19 cellular contexts compared by ENCODE assay signal in the genomic region with DNA sequence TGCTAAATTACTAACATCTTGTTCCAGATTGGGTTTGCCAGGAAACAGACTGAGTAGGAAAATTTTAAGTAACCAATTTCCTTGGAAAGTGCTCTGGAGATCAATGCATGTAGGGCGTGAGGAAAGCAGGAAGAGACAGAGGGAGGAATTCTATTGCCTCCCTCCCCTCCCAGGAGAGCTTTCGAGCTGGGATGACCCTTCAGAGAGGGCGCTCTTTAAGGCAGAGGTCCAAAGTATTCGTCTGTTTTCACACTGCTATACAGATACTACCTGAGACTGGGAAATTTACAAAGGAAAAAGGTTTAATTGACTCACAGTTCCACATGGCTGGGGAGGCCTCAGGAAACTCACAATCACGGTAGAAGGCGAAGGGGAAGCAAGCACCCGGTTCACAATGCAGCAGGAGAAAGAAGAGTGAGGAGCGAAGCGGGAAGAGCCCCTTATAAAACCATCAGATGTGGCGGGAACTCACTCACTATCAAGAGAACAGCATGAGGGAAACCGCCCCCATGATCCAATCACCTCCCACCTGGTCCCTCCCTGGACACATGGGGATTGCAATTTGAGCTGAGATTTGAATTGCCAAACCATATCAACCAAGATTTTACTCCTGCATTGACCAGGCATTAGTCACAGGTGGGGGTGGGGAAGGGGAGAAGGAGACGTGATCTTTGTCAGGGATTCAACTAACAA.
DNase-seq lines count a peak whose midpoint lies in the region; ATAC-seq and TF ChIP-seq lines count a peak whose summit lies in the region.
"Had no signal": no experiment of that assay in that cellular context is flagged by ENCODE, and none has a peak within 500 bp of the region (broad histone marks: within the 10 kb centered on the region; RNA-seq: fewer than 3 reads in every experiment).

No MANE protein-coding gene starts in this region.

- ATAC-seq in PC-3 (no peak), HG03139 (IDR thresholded peaks at IDR 0.05; ENCODE audit: unreplicated experiment) (no peak)
- no peak for ATAC-seq in activated CD8-positive, alpha-beta memory T cell treated with anti-CD3 and anti-CD28 coated beads, Interleukin-2, amount 10 ng/mL, durations not matched to agents 7 days and 5 days
- ATAC-seq: GM12878, HCT116 had no signal

- no peak overlapping the region for H2AFZ ChIP-seq in PC-3 (ENCODE audit: low read length)
- H2AFZ ChIP-seq in Karpas-422 (ENCODE audit: low read length): no peak overlapping the region
- H2AFZ ChIP-seq: GM23248 had no signal

- H3K9ac ChIP-seq in PC-3 (ENCODE audit: low read length): no peak overlapping the region
- H3K9ac ChIP-seq in Karpas-422 (ENCODE audit: low read length): no peak overlapping the region
- H3K9ac ChIP-seq: BLaER1, GM23248 had no signal

- H3K4me3 Mint-ChIP-seq in activated CD8-positive, alpha-beta memory T cell treated with anti-CD3 and anti-CD28 coated beads, Interleukin-2, amount 10 ng/mL, durations not matched to agents 7 days and 5 days: no peak overlapping the region
- H3K4me3 Mint-ChIP-seq: CD8-positive, alpha-beta memory T cell; IgD-negative memory B cell had no signal

- H3K9me3 Mint-ChIP-seq in activated CD8-positive, alpha-beta memory T cell treated with anti-CD3 and anti-CD28 coated beads, Interleukin-2, amount 10 ng/mL, durations not matched to agents 7 days and 5 days (ENCODE audit: low read depth): no peaks in the 10 kb centered on the region

- DNase-seq in Caki2 (ENCODE audit: low read depth) (peak; percentile 36), H7 (peak; percentile 10), PC-3 (peak; percentile 6), kidney tubule cell (ENCODE audit: low spot score) (peak; percentile 1), Karpas-422 (no peak)
- DNase-seq in stimulated activated CD4-positive, alpha-beta T cell treated with anti-CD3 and anti-CD28 coated beads, Interleukin-12 subunit alpha, Interleukin-12 subunit beta, amount 100 ng/mL, for 4 hours: no peak
- no peak for DNase-seq in activated CD8-positive, alpha-beta memory T cell treated with anti-CD3 and anti-CD28 coated beads, Interleukin-2, amount 10 ng/mL, durations not matched to agents 7 days and 5 days
- DNase-seq: 8988T; AML-193; Caco-2; CD8-positive, alpha-beta memory T cell; DMS53; GM23248 had no signal

- no peaks in the 10 kb centered on the region for H3K27me3 ChIP-seq in H7 (ENCODE audit: control insufficient read depth, insufficient read depth, low read length)
- H3K27me3 ChIP-seq in PC-3 (ENCODE audit: low read length): no peaks in the 10 kb centered on the region
- H3K27me3 ChIP-seq in Karpas-422 (ENCODE audit: low read length): no peaks in the 10 kb centered on the region

- TF ChIP-seq CTCF in PC-3 (conservative IDR thresholded peaks at IDR 0.05; ENCODE audit: low read depth, low read length): no peak

- H3K27ac ChIP-seq in PC-3 (ENCODE audit: low read length): no peak overlapping the region
- no peak overlapping the region for H3K27ac ChIP-seq in Karpas-422 (ENCODE audit: low read length)
- H3K27ac ChIP-seq: BLaER1, GM23248, HL-60 had no signal

- H4K20me1 ChIP-seq in PC-3 (ENCODE audit: low read length) (no peaks in the 10 kb centered on the region), Karpas-422 (ENCODE audit: insufficient read depth, low read depth, low read length) (no peaks in the 10 kb centered on the region)
- H4K20me1 ChIP-seq: BLaER1 had no signal

- no TSS peak for BruUV-seq in PC-3 (replicated peaks; lab: Mats Ljungman, UMichigan)

- H3K4me1 ChIP-seq in PC-3 (ENCODE audit: insufficient read depth, low read length): no peaks in the 10 kb centered on the region
- H3K4me1 ChIP-seq in Karpas-422 (ENCODE audit: low read length): no peaks in the 10 kb centered on the region
- H3K4me1 ChIP-seq: BLaER1, Caco-2 had no signal

- no peaks in the 10 kb centered on the region for H3F3A ChIP-seq in PC-3 (ENCODE audit: low read length, unreplicated experiment)

- intact Hi-C loops in PC-3 (cut with micrococcal nuclease): no loop called here

- H3K9me3 ChIP-seq in PC-3 (ENCODE audit: low read length) (no peaks in the 10 kb centered on the region), Karpas-422 (ENCODE audit: low read length) (0 out of 2 replicates have a peak, but pooled peaks cover under 1% of the 10 kb centered on the region)
- H3K9me3 ChIP-seq: BLaER1, Caco-2 had no signal

- H3K79me2 ChIP-seq in PC-3 (ENCODE audit: low read length) (no peaks in the 10 kb centered on the region), Karpas-422 (ENCODE audit: low read length) (no peaks in the 10 kb centered on the region)

- H3K4me2 ChIP-seq in PC-3 (ENCODE audit: low read length) (no peak overlapping the region), Karpas-422 (ENCODE audit: low read depth, low read length, poor library complexity, severe bottlenecking) (no peak overlapping the region)
- H3K4me2 ChIP-seq: BLaER1 had no signal

- no peaks in the 10 kb centered on the region for H3K4me1 Mint-ChIP-seq in activated CD8-positive, alpha-beta memory T cell treated with anti-CD3 and anti-CD28 coated beads, Interleukin-2, amount 10 ng/mL, durations not matched to agents 7 days and 5 days
- H3K4me1 Mint-ChIP-seq: CD8-positive, alpha-beta memory T cell; IgD-negative memory B cell had no signal

- peak overlapping the region; percentile 8; the same call in 1 of the 2 replicates for H3K4me3 ChIP-seq in H7 (ENCODE audit: insufficient read depth, low read depth, low read length)
- no peak overlapping the region for H3K4me3 ChIP-seq in PC-3 (ENCODE audit: low read length)
- H3K4me3 ChIP-seq in Karpas-422 (ENCODE audit: low read length): no peak overlapping the region
- H3K4me3 ChIP-seq: BLaER1, GM12878, GM23248 had no signal

- in situ Hi-C loops in Caki2 (cut with HindIII; ENCODE audit: low pct_unique_long_range_greater_than_20kb, low sequenced_read_pairs): no loop called here

- POLR2A ChIA-PET in PC-3 (lab: Charles Lee; ENCODE audit: unreplicated experiment): no interaction called here

- H3K36me3 ChIP-seq in H7 (replicated peaks; ENCODE audit: control insufficient read depth, insufficient read depth, low read length): no peaks in the 10 kb centered on the region
- H3K36me3 ChIP-seq in PC-3 (ENCODE audit: low read depth, low read length): no peaks in the 10 kb centered on the region
- no peaks in the 10 kb centered on the region for H3K36me3 ChIP-seq in Karpas-422 (ENCODE audit: insufficient read depth, low read length)
- H3K36me3 ChIP-seq: BLaER1 had no signal

- CTCF ChIA-PET in PC-3 (lab: Charles Lee): no interaction called here
- CTCF ChIA-PET in activated CD8-positive, alpha-beta memory T cell treated with anti-CD3 and anti-CD28 coated beads, Interleukin-2, amount 10 ng/mL, durations not matched to agents 7 days and 5 days (lab: Charles Lee): no interaction called here

- H3K36me3 Mint-ChIP-seq in activated CD8-positive, alpha-beta memory T cell treated with anti-CD3 and anti-CD28 coated beads, Interleukin-2, amount 10 ng/mL, durations not matched to agents 7 days and 5 days: no peaks in the 10 kb centered on the region
- H3K36me3 Mint-ChIP-seq: CD8-positive, alpha-beta memory T cell; IgD-negative memory B cell had no signal

- no peak overlapping the region for H3K27ac Mint-ChIP-seq in activated CD8-positive, alpha-beta memory T cell treated with anti-CD3 and anti-CD28 coated beads, Interleukin-2, amount 10 ng/mL, durations not matched to agents 7 days and 5 days
- H3K27ac Mint-ChIP-seq: CD8-positive, alpha-beta memory T cell; IgD-negative memory B cell had no signal

- no peaks in the 10 kb centered on the region for H3K9me2 ChIP-seq in PC-3 (replicated peaks; ENCODE audit: low read length)
- no peaks in the 10 kb centered on the region for H3K9me2 ChIP-seq in Karpas-422 (replicated peaks; ENCODE audit: insufficient read depth, low read length)

- no peaks in the 10 kb centered on the region for H3K27me3 Mint-ChIP-seq in activated CD8-positive, alpha-beta memory T cell treated with anti-CD3 and anti-CD28 coated beads, Interleukin-2, amount 10 ng/mL, durations not matched to agents 7 days and 5 days
- H3K27me3 Mint-ChIP-seq: CD8-positive, alpha-beta memory T cell; IgD-negative memory B cell had no signal

Comparison
In these comparisons a context has a peak if more than half of its experiments do, and no peak if none do; other contexts are left out.
1. DNase-seq: peak in Caki2 (single experiment), H7 (single experiment), PC-3 (single experiment) and kidney tubule cell (single experiment); none in stimulated activated CD4-positive, alpha-beta T cell treated with anti-CD3 and anti-CD28 coated beads, Interleukin-12 subunit alpha, Interleukin-12 subunit beta, amount 100 ng/mL, for 4 hours (single experiment), Karpas-422 (single experiment) and activated CD8-positive, alpha-beta memory T cell treated with anti-CD3 and anti-CD28 coated beads, Interleukin-2, amount 10 ng/mL, durations not matched to agents 7 days and 5 days (single experiment).